21 cellular contexts compared by ENCODE assay signal in the genomic region with DNA sequence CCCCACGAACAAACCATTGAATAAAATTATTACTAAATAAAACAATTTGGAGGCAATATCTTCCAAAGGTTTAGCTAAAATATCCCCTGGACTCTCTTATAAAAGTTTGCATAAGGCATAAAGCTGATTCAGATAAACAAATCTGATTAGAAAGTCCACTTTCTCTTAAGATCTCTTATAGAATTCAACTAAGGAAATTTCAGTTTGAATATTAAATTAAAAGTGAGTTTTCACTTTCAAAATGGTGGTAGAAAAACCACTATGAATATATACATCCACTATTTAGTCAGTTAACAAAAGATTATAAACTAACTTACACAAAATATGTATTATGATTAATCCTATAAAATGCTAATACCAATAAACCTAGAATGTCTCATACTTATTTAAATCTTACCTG.
"Had no signal": no experiment of that assay in that cellular context is flagged by ENCODE, and none has a peak within 500 bp of the region (broad histone marks: within the 10 kb centered on the region; RNA-seq: fewer than 3 reads in every experiment).

No MANE protein-coding gene starts in this region.

- H3K9me3 ChIP-seq: SJCRH30 had no signal

- H3K36me3 ChIP-seq: SJCRH30 had no signal

- H3K27me3 ChIP-seq: SJCRH30 had no signal

- H3K27ac ChIP-seq: RWPE1, SJCRH30 had no signal

- DNase-seq: KBM-7, MV-4-11, NCI-H1048, NCI-H1105, NCI-H1417, NCI-H1436 treated with DMSO at 0.1 percent for 48 hours, NCI-H1694, NCI-H187 treated with DMSO at 0.1 percent for 48 hours, NCI-H2029 treated with DMSO at 0.1 percent for 48 hours, NCI-H2171 treated with DMSO at 0.1 percent for 48 hours, NCI-H2227 treated with DMSO at 0.1 percent for 48 hours, NCI-H446, NCI-H510A, NCI-H524 treated with DMSO at 0.1 percent for 48 hours, NCI-H69, NCI-H774, PC-3, SHP77 treated with DMSO at 0.1 percent for 48 hours, SJCRH30 had no signal

- ATAC-seq: Panc1, PC-3 had no signal

- H3K4me3 ChIP-seq: SJCRH30 had no signal
